Comparison of ENCODE assay signal across 8 cellular contexts in the genomic region with DNA sequence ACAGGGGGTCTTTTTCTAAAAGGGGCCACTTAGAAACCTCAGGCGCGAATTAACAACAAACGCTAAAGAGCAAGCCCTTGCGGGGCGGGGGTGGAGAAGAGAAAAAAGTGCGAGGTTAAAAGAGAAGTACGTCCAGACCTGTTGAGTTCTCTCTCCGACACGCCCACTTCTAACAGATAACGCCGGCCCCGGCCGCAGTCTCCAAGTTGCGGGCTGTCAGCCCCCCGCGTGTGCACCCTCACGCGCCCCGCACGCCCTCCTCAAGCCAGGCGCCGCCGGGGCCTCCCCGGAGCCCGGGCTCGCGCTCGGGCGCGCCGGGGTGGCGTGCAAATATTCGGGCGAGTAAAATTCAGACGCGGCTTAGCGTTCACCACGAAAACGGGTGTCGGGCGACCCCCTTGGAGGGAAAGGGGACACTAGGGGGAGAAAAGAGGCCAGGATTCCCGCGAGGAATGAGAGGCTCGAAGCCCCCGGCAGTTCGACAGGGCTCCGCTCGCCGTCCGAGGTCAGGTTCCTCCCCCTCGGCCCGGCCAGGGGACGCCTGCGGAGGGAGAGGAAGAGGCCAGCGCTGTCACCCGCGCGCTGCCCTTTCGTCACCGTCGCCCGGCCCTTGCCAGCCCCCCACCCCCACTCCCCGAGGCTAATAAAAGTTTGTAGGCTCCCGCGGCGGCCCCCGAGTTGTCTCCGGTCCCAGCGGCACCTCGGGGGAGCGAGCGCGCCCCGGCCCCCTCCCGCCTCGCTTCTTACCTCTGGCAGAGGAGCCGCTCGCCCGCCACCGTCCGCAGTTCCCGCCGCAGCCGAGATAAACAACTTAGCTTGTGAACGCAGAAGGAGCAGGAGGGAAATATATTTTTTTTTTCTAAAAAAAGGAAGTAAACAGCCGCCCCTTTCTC. TPM values are rescaled to one million over a fixed set of nuclear protein-coding genes. Genes with fewer than 3 reads are reported as not detected.
A peak's percentile ranks its signal among the peaks of the same experiment; 100 is the strongest.
DNase-seq lines count a peak whose midpoint lies in the region; ATAC-seq and TF ChIP-seq lines count a peak whose summit lies in the region.

No MANE protein-coding gene starts in this region.

- peak overlapping the region; percentile 98 for H2AFZ ChIP-seq in neuronal stem cell (ENCODE audit: low read length)

- H3K4me3 ChIP-seq in SJSA1 (peak overlapping the region; percentile 87), neuronal stem cell (ENCODE audit: low read length in 2 of 2) (peak overlapping the region; percentile 66 to 95), tibial artery (peak overlapping the region; percentile 78 to 94)

- H3K4me1 ChIP-seq in SJSA1 (replicated peaks) = peaks cover 49% of the 10 kb centered on the region
- peaks cover 1 to 3% of the 10 kb centered on the region in 2 donors for H3K4me1 ChIP-seq in neuronal stem cell (ENCODE audit: control insufficient read depth in 2 of 2, insufficient read depth in 1 of 2, low read depth in 1 of 2, low read length in 2 of 2)
- peaks cover 0 to 41% (median 11%) of the 10 kb centered on the region in 4 donors for H3K4me1 ChIP-seq in tibial artery

- peaks cover 59% of the 10 kb centered on the region for H3K4me1 Mint-ChIP-seq in activated naive CD4-positive, alpha-beta T cell treated with anti-CD3 and anti-CD28 coated beads, Interleukin-2, amount 10 ng/mL, durations not matched to agents 7 days and 5 days

- no peaks in the 10 kb centered on the region for H3K27me3 ChIP-seq in SJSA1 (replicated peaks)
- peaks cover 3 to 24% (median 11%) of the 10 kb centered on the region in 3 experiments for H3K27me3 ChIP-seq in neuronal stem cell (ENCODE audit: control insufficient read depth in 3 of 3, insufficient read depth in 3 of 3, low read depth in 1 of 3, low read length in 3 of 3)
- no peaks in the 10 kb centered on the region for H3K27me3 ChIP-seq in tibial artery

- no peak overlapping the region for H2BK15ac ChIP-seq in neuronal stem cell (ENCODE audit: low read length)

- CTCF ChIA-PET in activated naive CD4-positive, alpha-beta T cell treated with anti-CD3 and anti-CD28 coated beads, Interleukin-2, amount 10 ng/mL, durations not matched to agents 7 days and 5 days (lab: Charles Lee) = interaction anchor here (0.8 to 3.0 kb wide), 9 partner anchors 32 to 790 kb away, joined by 3 to 19 read pairs (median 5); no protein-coding TSS in a partner anchor

- no CpG with 5 or more reads among the region's 86 CpGs for WGBS in neuronal stem cell (ENCODE audit: extremely low coverage in 2 of 2, insufficient read length in 2 of 2, insufficient replicate concordance in 1 of 2), 2 donors

- H2BK120ac ChIP-seq in neuronal stem cell (ENCODE audit: low read depth, low read length) = no peak overlapping the region

- no peak overlapping the region for H4K8ac ChIP-seq in neuronal stem cell (ENCODE audit: low read depth, low read length)

- H3K79me1 ChIP-seq in neuronal stem cell (ENCODE audit: low read depth, low read length) = peaks cover 2% of the 10 kb centered on the region

- peak; percentile 1 for ATAC-seq in HG02852 (IDR thresholded peaks at IDR 0.05; ENCODE audit: unreplicated experiment)
- no peak for ATAC-seq in GM21360 (IDR thresholded peaks at IDR 0.05; ENCODE audit: unreplicated experiment)

- no peak for TF ChIP-seq CTCF in tibial artery (IDR thresholded peaks at IDR 0.05)

- peak overlapping the region; percentile 87 for H3K4me3 Mint-ChIP-seq in activated naive CD4-positive, alpha-beta T cell treated with anti-CD3 and anti-CD28 coated beads, Interleukin-2, amount 10 ng/mL, durations not matched to agents 7 days and 5 days

- no peak overlapping the region for H2AK5ac ChIP-seq in neuronal stem cell (ENCODE audit: low read depth, low read length)

- H3K14ac ChIP-seq in neuronal stem cell (ENCODE audit: low read length) = no peak overlapping the region

- H3K36me3 Mint-ChIP-seq in activated naive CD4-positive, alpha-beta T cell treated with anti-CD3 and anti-CD28 coated beads, Interleukin-2, amount 10 ng/mL, durations not matched to agents 7 days and 5 days = peaks cover 42% of the 10 kb centered on the region

- no peak overlapping the region for H2BK5ac ChIP-seq in neuronal stem cell (ENCODE audit: low read length)

- H4K91ac ChIP-seq in neuronal stem cell (ENCODE audit: low read depth, low read length, poor library complexity) = no peak overlapping the region

- H3K23ac ChIP-seq in neuronal stem cell (ENCODE audit: low read depth, low read length, poor library complexity) = no peak overlapping the region

- H3K9me3 Mint-ChIP-seq in activated naive CD4-positive, alpha-beta T cell treated with anti-CD3 and anti-CD28 coated beads, Interleukin-2, amount 10 ng/mL, durations not matched to agents 7 days and 5 days = no peaks in the 10 kb centered on the region

- H3K4me2 ChIP-seq in neuronal stem cell (ENCODE audit: insufficient read depth, low read length, poor library complexity, severe bottlenecking) = peak overlapping the region; percentile 85

- no peak overlapping the region for H3K4ac ChIP-seq in neuronal stem cell (ENCODE audit: low read length)

- H3K9me3 ChIP-seq in SJSA1 (replicated peaks) = no peaks in the 10 kb centered on the region; the same call in 1 of the 2 replicates
- H3K9me3 ChIP-seq in neuronal stem cell (replicated peaks in 1 of 2; ENCODE audit: control insufficient read depth in 2 of 2, insufficient read depth in 1 of 2, low read depth in 1 of 2, low read length in 2 of 2) = no peaks in the 10 kb centered on the region
- H3K9me3 ChIP-seq in tibial artery = no peaks in the 10 kb centered on the region

- DNase-seq in C1 segment of cervical spinal cord (lab: John Stamatoyannopoulos, UW) (peak in 12 of 14 donors; percentile 38 to 87 (median 78)), SJSA1 (ENCODE audit: low read depth in 1 of 2, low spot score in 2 of 2) (peak; percentile 71 to 73), glomerular visceral epithelial cell (ENCODE audit: extremely low spot score) (peak; percentile 47), neuronal stem cell (ENCODE audit: low spot score) (peak; percentile 48), tibial artery (peak; percentile 57 to 79)
- peak; percentile 71 for DNase-seq in activated naive CD4-positive, alpha-beta T cell treated with anti-CD3 and anti-CD28 coated beads, Interleukin-2, amount 10 ng/mL, durations not matched to agents 7 days and 5 days

- intact Hi-C loops in tibial artery (cut with DNase I; ENCODE audit: low total_unique reads) = loop anchor here (5.0 to 10.0 kb wide), 3 partner anchors 398 to 480 kb away; no protein-coding TSS in a partner anchor

- no peaks in the 10 kb centered on the region for H3K27me3 Mint-ChIP-seq in activated naive CD4-positive, alpha-beta T cell treated with anti-CD3 and anti-CD28 coated beads, Interleukin-2, amount 10 ng/mL, durations not matched to agents 7 days and 5 days

- no peak overlapping the region for H2BK12ac ChIP-seq in neuronal stem cell (ENCODE audit: low read length)

- peak overlapping the region; percentile 56 for H3K9ac ChIP-seq in neuronal stem cell (ENCODE audit: low read depth, low read length, poor library complexity)

- peak overlapping the region; percentile 54 for H3K18ac ChIP-seq in neuronal stem cell (ENCODE audit: low read length)

- peak overlapping the region; percentile 98 for H3K27ac ChIP-seq in SJSA1
- no peak overlapping the region for H3K27ac ChIP-seq in neuronal stem cell (replicated peaks; ENCODE audit: low read length)
- H3K27ac ChIP-seq in tibial artery = peak overlapping the region; percentile 98

- H3K36me3 ChIP-seq in SJSA1 (peaks cover 59% of the 10 kb centered on the region), neuronal stem cell (replicated peaks in 1 of 2; ENCODE audit: control insufficient read depth in 2 of 2, insufficient read depth in 2 of 2, low read length in 2 of 2) (no peaks in the 10 kb centered on the region), tibial artery (no peaks in the 10 kb centered on the region)

- peak overlapping the region; percentile 92 for H3K27ac Mint-ChIP-seq in activated naive CD4-positive, alpha-beta T cell treated with anti-CD3 and anti-CD28 coated beads, Interleukin-2, amount 10 ng/mL, durations not matched to agents 7 days and 5 days

RNA-seq across cellular contexts. Expression of gene NR3C1, which starts 0.8 kb away (rescaled TPM):
- total RNA-seq in SJSA1 (2014; rRNA removed; shearing (Covaris generic)) = 76.3 and 86.5 TPM in 2 replicates
- 0.38 TPM for polyA plus RNA-seq in neuronal stem cell (2013, experiment 1 of 2)
- 0.28 TPM for polyA plus RNA-seq in neuronal stem cell (2013, experiment 2 of 2)
